16 cellular contexts compared by ENCODE assay signal in the genomic region with DNA sequence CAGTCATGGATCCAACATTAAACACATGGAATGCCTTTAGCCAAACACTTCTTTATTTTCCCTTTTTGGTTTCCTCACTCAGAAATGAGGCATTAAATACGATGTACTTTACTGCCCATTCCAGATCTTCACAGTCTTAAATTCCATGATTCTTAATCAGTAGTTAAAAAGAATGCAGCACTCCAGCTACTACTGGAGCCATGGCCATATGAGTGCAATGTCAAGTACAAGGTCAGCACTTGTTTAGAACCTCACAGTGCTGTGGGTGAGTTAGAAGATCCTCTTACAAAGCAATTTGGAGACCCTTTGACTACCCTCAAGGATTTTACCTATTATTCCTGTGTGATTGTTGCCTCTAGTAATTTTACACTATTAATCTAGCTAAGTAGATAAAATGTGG.
"Had no signal": no experiment of that assay in that cellular context is flagged by ENCODE, and none has a peak within 500 bp of the region (broad histone marks: within the 10 kb centered on the region; RNA-seq: fewer than 3 reads in every experiment).

No MANE protein-coding gene starts in this region.

- H3K4me3 ChIP-seq: coronary artery, dorsolateral prefrontal cortex, esophagus muscularis mucosa, gastroesophageal sphincter, heart left ventricle, left lung, lower lobe of right lung had no signal

- H3K27ac ChIP-seq: coronary artery, dorsolateral prefrontal cortex, esophagus muscularis mucosa, foreskin keratinocyte, gastroesophageal sphincter, heart left ventricle, left lung, lower lobe of right lung had no signal

- H3K36me3 ChIP-seq: esophagus muscularis mucosa, gastroesophageal sphincter, heart left ventricle, left lung, lower lobe of right lung had no signal

- H3K27me3 ChIP-seq: dorsolateral prefrontal cortex, esophagus muscularis mucosa, foreskin keratinocyte, gastroesophageal sphincter, heart left ventricle, left lung had no signal

- H3K4me1 ChIP-seq: esophagus muscularis mucosa, foreskin keratinocyte, gastroesophageal sphincter, heart left ventricle, left lung, lower lobe of right lung had no signal

- DNase-seq: dermis blood vessel endothelial cell; dorsolateral prefrontal cortex; effector CD4-positive, alpha-beta T cell; effector memory CD4-positive, alpha-beta T cell; foreskin keratinocyte; heart left ventricle; hippocampal formation; left cardiac atrium; left lung; left ventricle myocardium superior; lower lobe of right lung; mesendoderm; midbrain had no signal

- H3K9me3 ChIP-seq: esophagus muscularis mucosa, gastroesophageal sphincter, heart left ventricle, left lung, lower lobe of right lung had no signal
